Comparison of ENCODE assay signal across 8 cellular contexts in genomic region chr9:107488400-107489143, GRCh38. TPM values are rescaled to one million over a fixed set of nuclear protein-coding genes. Genes with fewer than 3 reads are reported as not detected.
DNase-seq lines count a peak whose midpoint lies in the region; ATAC-seq, FAIRE-seq and TF ChIP-seq lines count a peak whose summit lies in the region.

No MANE protein-coding gene starts in this region.

- H3K27ac ChIP-seq in parathyroid adenoma, result peak overlapping the region; percentile 68

- no peaks in the 10 kb centered on the region for H3K27me3 ChIP-seq in adipocyte (replicated peaks; ENCODE audit: control insufficient read depth, insufficient read depth, low read length)
- no peaks in the 10 kb centered on the region for H3K27me3 ChIP-seq in parathyroid adenoma (ENCODE audit: control insufficient read depth, insufficient read depth, low read length)

- H3K36me3 ChIP-seq in adipocyte (ENCODE audit: control insufficient read depth, insufficient read depth, low read length, severe bottlenecking), result peaks cover 24% of the 10 kb centered on the region
- no peaks in the 10 kb centered on the region for H3K36me3 ChIP-seq in parathyroid adenoma (ENCODE audit: control insufficient read depth, insufficient read depth, low read length)

- no peak for TF ChIP-seq CTCF in parathyroid adenoma (IDR thresholded peaks at IDR 0.05)

- H3K4me1 ChIP-seq in adipocyte (ENCODE audit: control insufficient read depth, insufficient read depth, low read length) (peaks cover 42% of the 10 kb centered on the region), parathyroid adenoma (no peaks in the 10 kb centered on the region)

- peak overlapping the region; percentile 90 for H3K9ac ChIP-seq in adipocyte (ENCODE audit: low read length)
- H3K9ac ChIP-seq in parathyroid adenoma, result peak overlapping the region; percentile 28

- intact Hi-C loops in left ventricle myocardium superior (cut with micrococcal nuclease), result loop anchor here (5.0 kb wide), 1 partner anchor 1269 kb away; no protein-coding TSS in a partner anchor

- no peak for TF ChIP-seq POLR2A in GM12891 (IDR thresholded peaks at IDR 0.05; ENCODE audit: low read depth, low read length)

- H3K9me3 ChIP-seq in adipocyte (ENCODE audit: control insufficient read depth, low read length) (no peaks in the 10 kb centered on the region), parathyroid adenoma (ENCODE audit: control insufficient read depth, low read length) (no peaks in the 10 kb centered on the region)

- peak overlapping the region; percentile 62 for H2AFZ ChIP-seq in parathyroid adenoma

- peak overlapping the region; percentile 63 for H3K4me2 ChIP-seq in parathyroid adenoma (ENCODE audit: low read length)

- FAIRE-seq in GM12891 (lab: Jason Lieb, UNC), result no peak

- DNase-seq in COR-L47 (lab: John Stamatoyannopoulos, UW), result peak; percentile 40
- no peak for DNase-seq in Jurkat, Clone E6-1 (ENCODE audit: low read depth, low spot score)
- DNase-seq in adipocyte (ENCODE audit: low read depth), result peak; percentile 82
- peak; percentile 79 for DNase-seq in left ventricle myocardium superior
- DNase-seq in GM12891 (ENCODE audit: insufficient read length, low spot score), result no peak
- DNase-seq in cortex of kidney (lab: John Stamatoyannopoulos, UW), result no peak
- DNase-seq in activated gamma-delta T cell treated with Interleukin-2 at 50 U/mL for 16 hours, result no peak

- peak; percentile 36 for ATAC-seq in left ventricle myocardium superior

- H3K79me2 ChIP-seq in parathyroid adenoma, result no peaks in the 10 kb centered on the region

- H3K4me3 ChIP-seq in Jurkat, Clone E6-1 (ENCODE audit: low read length), result peak overlapping the region; percentile 47
- H3K4me3 ChIP-seq in adipocyte (ENCODE audit: low read length) (peak overlapping the region; percentile 92), parathyroid adenoma (ENCODE audit: low read depth, low read length) (peak overlapping the region; percentile 55)

TF ChIP-seq in GM12891, 5 proteins besides CTCF, POLR2A, EP300 and RAD21:
- TF ChIP-seq POU2F2 (IDR thresholded peaks at IDR 0.05; ENCODE audit: low read depth, low read length) (no peak), SPI1 (IDR thresholded peaks at IDR 0.05; ENCODE audit: low read depth, low read length) (no peak), PAX5 (IDR thresholded peaks at IDR 0.05; ENCODE audit: insufficient read depth, low read length, severe bottlenecking) (no peak), TAF1 (IDR thresholded peaks at IDR 0.05; ENCODE audit: low read depth, low read length) (no peak), POLR2AphosphoS5 (IDR thresholded peaks at IDR 0.05; ENCODE audit: low read depth, low read length) (no peak)
TF ChIP-seq in GM12891: peak in this region for 0.

RNA-seq across cellular contexts. Expression of gene KLF4, which starts 1.0 kb away (rescaled TPM):
- polyA plus RNA-seq in Jurkat, Clone E6-1 (2012; ENCODE audit: insufficient read depth, insufficient read length), result 1.9 TPM
- 30.5 TPM for total RNA-seq in left ventricle myocardium superior
- polyA plus RNA-seq in GM12891 (2012; ENCODE audit: low read depth, missing spikeins), result 0.49 TPM

Comparison
In these comparisons a context has a peak if more than half of its experiments do, and no peak if none do; other contexts are left out.
1. DNase-seq: peak in COR-L47 (single experiment), adipocyte (single experiment) and left ventricle myocardium superior (single experiment); none in Jurkat, Clone E6-1 (single experiment), GM12891 (single experiment), cortex of kidney (single experiment) and activated gamma-delta T cell treated with Interleukin-2 at 50 U/mL for 16 hours (single experiment).
2. Peak in every context shown above with its lines, with median percentiles within 50 percentile points of each other: H3K4me3 ChIP-seq.